8 cellular contexts compared by ENCODE assay signal in the genomic region with DNA sequence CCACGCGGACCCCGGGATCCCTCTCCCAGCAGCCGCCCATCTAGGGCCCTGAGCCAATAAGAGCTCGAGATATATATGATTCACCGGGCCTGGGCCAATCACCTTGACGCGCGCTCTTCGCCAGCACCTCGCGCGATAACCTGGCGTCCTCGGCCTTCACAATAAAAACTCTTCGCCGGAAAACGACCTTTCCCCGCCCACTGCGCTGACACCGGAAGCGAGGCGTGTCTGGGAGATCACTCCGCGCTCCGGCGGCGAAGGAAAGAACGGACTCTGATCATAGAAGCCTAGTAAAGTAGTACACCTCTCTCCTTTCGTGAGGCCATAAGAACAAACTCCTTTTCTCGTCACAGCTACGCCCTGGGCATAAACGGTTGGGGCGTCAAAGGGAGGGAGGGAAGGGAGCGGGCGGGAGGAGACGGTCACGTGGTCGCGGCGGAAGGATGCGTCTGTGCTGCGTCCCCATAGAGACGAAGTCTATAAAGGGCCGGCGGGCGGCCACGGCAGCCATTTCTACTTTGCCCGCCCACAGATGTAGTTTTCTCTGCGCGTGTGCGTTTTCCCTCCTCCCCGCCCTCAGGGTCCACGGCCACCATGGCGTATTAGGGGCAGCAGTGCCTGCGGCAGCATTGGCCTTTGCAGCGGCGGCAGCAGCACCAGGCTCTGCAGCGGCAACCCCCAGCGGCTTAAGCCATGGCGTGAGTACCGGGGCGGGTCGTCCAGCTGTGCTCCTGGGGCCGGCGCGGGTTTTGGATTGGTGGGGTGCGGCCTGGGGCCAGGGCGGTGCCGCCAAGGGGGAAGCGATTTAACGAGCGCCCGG. TPM values are rescaled to one million over a fixed set of nuclear protein-coding genes. Genes with fewer than 3 reads are reported as not detected.
DNase-seq lines count a peak whose midpoint lies in the region; ATAC-seq and TF ChIP-seq lines count a peak whose summit lies in the region.

A gene with protein sequence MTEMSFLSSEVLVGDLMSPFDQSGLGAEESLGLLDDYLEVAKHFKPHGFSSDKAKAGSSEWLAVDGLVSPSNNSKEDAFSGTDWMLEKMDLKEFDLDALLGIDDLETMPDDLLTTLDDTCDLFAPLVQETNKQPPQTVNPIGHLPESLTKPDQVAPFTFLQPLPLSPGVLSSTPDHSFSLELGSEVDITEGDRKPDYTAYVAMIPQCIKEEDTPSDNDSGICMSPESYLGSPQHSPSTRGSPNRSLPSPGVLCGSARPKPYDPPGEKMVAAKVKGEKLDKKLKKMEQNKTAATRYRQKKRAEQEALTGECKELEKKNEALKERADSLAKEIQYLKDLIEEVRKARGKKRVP (plus strand): TSS at position 509 of the 820 bp plus-strand sequence. CDS start 884 bp downstream, outside the sequence.

- H3K9me3 ChIP-seq in naive thymus-derived CD4-positive, alpha-beta T cell (ENCODE audit: control insufficient read depth in 2 of 3, low read length in 3 of 3), result no peaks in the 10 kb centered on the region

- DNase-seq in Daoy (ENCODE audit: low read depth), result peak; percentile 99
- peak; percentile 92 for DNase-seq in GOT3 (lab: John Stamatoyannopoulos, UW)
- DNase-seq in LNCaP clone FGC (ENCODE audit: low read depth), result peak; percentile 98
- peak; percentile 93 for DNase-seq in RWPE1 (ENCODE audit: low spot score)
- DNase-seq in fibroblast of gingiva (ENCODE audit: low read depth), result peak; percentile 100
- DNase-seq in naive thymus-derived CD4-positive, alpha-beta T cell, result peak; percentile 88 to 98 (median 96)
- peak; percentile 96 for DNase-seq in stimulated activated naive B cell treated with anti-CD40 and anti-IgM and Interleukin-4, amounts not matched to agents 10 μg/mL and 1 μg/mL and 100 μg/mL, for 72 hours

- H3K4me1 ChIP-seq in naive thymus-derived CD4-positive, alpha-beta T cell (ENCODE audit: control insufficient read depth in 2 of 2, insufficient read depth in 2 of 2, low read length in 2 of 2), result peaks cover 27 to 39% of the 10 kb centered on the region in 2 donors

- H3K9me3 Mint-ChIP-seq in activated T-helper 17 cell treated with anti-CD3 and anti-CD28 coated beads, Interleukin-2, amount 50 U/mL, for 72 hours, result no peaks in the 10 kb centered on the region
- H3K9me3 Mint-ChIP-seq in naive thymus-derived CD4-positive, alpha-beta T cell, result peaks cover 0 to 17% (median 0%) of the 10 kb centered on the region in 11 donors
- H3K9me3 Mint-ChIP-seq in stimulated activated naive B cell treated with anti-CD40 and anti-IgM and Interleukin-4, amounts not matched to agents 10 μg/mL and 1 μg/mL and 100 μg/mL, for 72 hours, result no peaks in the 10 kb centered on the region

- H3K4me3 ChIP-seq in LNCaP clone FGC (ENCODE audit: low read depth, low read length), result peak within 1 kb of the TSS; percentile 87
- peak within 1 kb of the TSS; percentile 96 for H3K4me3 ChIP-seq in naive thymus-derived CD4-positive, alpha-beta T cell (ENCODE audit: low read length)

- H3K4me3 Mint-ChIP-seq in activated T-helper 17 cell treated with anti-CD3 and anti-CD28 coated beads, Interleukin-2, amount 50 U/mL, for 72 hours, result peak within 1 kb of the TSS; percentile 92
- peak within 1 kb of the TSS; percentile 83 to 99 (median 96) for H3K4me3 Mint-ChIP-seq in naive thymus-derived CD4-positive, alpha-beta T cell
- H3K4me3 Mint-ChIP-seq in stimulated activated naive B cell treated with anti-CD40 and anti-IgM and Interleukin-4, amounts not matched to agents 10 μg/mL and 1 μg/mL and 100 μg/mL, for 72 hours, result peak within 1 kb of the TSS; percentile 85 to 99

- no peak for TF ChIP-seq CTCF in LNCaP clone FGC (IDR thresholded peaks at IDR 0.05; ENCODE audit: control insufficient read depth, extremely low read depth, insufficient read depth)
- TF ChIP-seq CTCF in RWPE1 (conservative IDR thresholded peaks at IDR 0.05; ENCODE audit: low read depth), result no peak

- H3K36me3 ChIP-seq in naive thymus-derived CD4-positive, alpha-beta T cell (ENCODE audit: control insufficient read depth in 2 of 3, insufficient read depth in 3 of 3, low read length in 3 of 3), result peaks cover 3 to 55% (median 9%) of the 10 kb centered on the region in 3 experiments

- CTCF ChIA-PET in RWPE1 (lab: Yijun Ruan, JAX), result interaction anchor here (0.6 to 0.7 kb wide), 2 partner anchors 9 to 1396 kb away, joined by 3 read pairs; no protein-coding TSS in a partner anchor
- CTCF ChIA-PET in naive thymus-derived CD4-positive, alpha-beta T cell (lab: Charles Lee), result interaction anchor here (0.5 to 1.4 kb wide), 12 partner anchors 9 to 378 kb away, joined by 3 to 9 read pairs (median 4); a partner anchor contains a TSS

- peak; percentile 94 for ATAC-seq in activated T-helper 17 cell treated with anti-CD3 and anti-CD28 coated beads, Interleukin-2, amount 50 U/mL, for 72 hours (replicated peaks)
- ATAC-seq in naive thymus-derived CD4-positive, alpha-beta T cell, result peak; percentile 92
- ATAC-seq in stimulated activated naive B cell treated with anti-CD40 and anti-IgM and Interleukin-4, amounts not matched to agents 10 μg/mL and 1 μg/mL and 100 μg/mL, for 72 hours (replicated peaks), result peak; percentile 90 to 92

- intact Hi-C loops in naive thymus-derived CD4-positive, alpha-beta T cell (cut with micrococcal nuclease), result loop anchor here (1.0 to 10.0 kb wide), 13 partner anchors 12 to 1765 kb away; a partner anchor contains a TSS

- H3K27me3 ChIP-seq in naive thymus-derived CD4-positive, alpha-beta T cell (ENCODE audit: control insufficient read depth in 2 of 2, insufficient read depth in 2 of 2, low read length in 2 of 2), result no peaks in the 10 kb centered on the region

- POLR2A ChIA-PET in RWPE1 (lab: Yijun Ruan, JAX; ENCODE audit: low non-redundant PET), result interaction anchor here (0.6 to 1.0 kb wide), 3 partner anchors 18 to 206 kb away, joined by 3 to 4 read pairs (median 3); a partner anchor contains a TSS
- POLR2A ChIA-PET in naive thymus-derived CD4-positive, alpha-beta T cell (lab: Charles Lee), result interaction anchor here (0.5 to 6.1 kb wide), 42 partner anchors 10 to 825 kb away, joined by 3 to 105 read pairs (median 4); a partner anchor contains a TSS

- peaks cover 32% of the 10 kb centered on the region for H3K4me1 Mint-ChIP-seq in activated T-helper 17 cell treated with anti-CD3 and anti-CD28 coated beads, Interleukin-2, amount 50 U/mL, for 72 hours
- H3K4me1 Mint-ChIP-seq in naive thymus-derived CD4-positive, alpha-beta T cell, result peaks cover 29 to 61% (median 48%) of the 10 kb centered on the region in 7 donors
- H3K4me1 Mint-ChIP-seq in stimulated activated naive B cell treated with anti-CD40 and anti-IgM and Interleukin-4, amounts not matched to agents 10 μg/mL and 1 μg/mL and 100 μg/mL, for 72 hours, result peaks cover 46 to 69% of the 10 kb centered on the region in 2 donors

- peaks cover 76% of the 10 kb centered on the region for H3K36me3 Mint-ChIP-seq in activated T-helper 17 cell treated with anti-CD3 and anti-CD28 coated beads, Interleukin-2, amount 50 U/mL, for 72 hours (ENCODE audit: low read depth)
- peaks cover 4 to 46% (median 31%) of the 10 kb centered on the region in 5 donors for H3K36me3 Mint-ChIP-seq in naive thymus-derived CD4-positive, alpha-beta T cell
- peaks cover 59 to 61% of the 10 kb centered on the region in 2 donors for H3K36me3 Mint-ChIP-seq in stimulated activated naive B cell treated with anti-CD40 and anti-IgM and Interleukin-4, amounts not matched to agents 10 μg/mL and 1 μg/mL and 100 μg/mL, for 72 hours

- no peaks in the 10 kb centered on the region for H3K27me3 Mint-ChIP-seq in activated T-helper 17 cell treated with anti-CD3 and anti-CD28 coated beads, Interleukin-2, amount 50 U/mL, for 72 hours
- peaks cover 0 to 4% (median 0%) of the 10 kb centered on the region in 5 donors for H3K27me3 Mint-ChIP-seq in naive thymus-derived CD4-positive, alpha-beta T cell
- H3K27me3 Mint-ChIP-seq in stimulated activated naive B cell treated with anti-CD40 and anti-IgM and Interleukin-4, amounts not matched to agents 10 μg/mL and 1 μg/mL and 100 μg/mL, for 72 hours, result no peaks in the 10 kb centered on the region

- H3K27ac Mint-ChIP-seq in activated T-helper 17 cell treated with anti-CD3 and anti-CD28 coated beads, Interleukin-2, amount 50 U/mL, for 72 hours, result peak within 1 kb of the TSS; percentile 98
- H3K27ac Mint-ChIP-seq in naive thymus-derived CD4-positive, alpha-beta T cell, result peak within 1 kb of the TSS; percentile 94 to 100 (median 97)
- peak within 1 kb of the TSS; percentile 97 for H3K27ac Mint-ChIP-seq in stimulated activated naive B cell treated with anti-CD40 and anti-IgM and Interleukin-4, amounts not matched to agents 10 μg/mL and 1 μg/mL and 100 μg/mL, for 72 hours

- peak within 1 kb of the TSS; percentile 98 for H3K27ac ChIP-seq in RWPE1
- H3K27ac ChIP-seq in naive thymus-derived CD4-positive, alpha-beta T cell (ENCODE audit: low read depth, low read length), result peak within 1 kb of the TSS; percentile 84

RNA-seq across cellular contexts. Expression of the gene that starts here (rescaled TPM):
- 241 and 299 TPM in 2 replicates for total RNA-seq in Daoy (2014; rRNA removed; shearing (Covaris generic))
- total RNA-seq in activated T-helper 17 cell treated with anti-CD3 and anti-CD28 coated beads, Interleukin-2, amount 50 U/mL, for 72 hours, result 100 to 1,000 TPM; 338 to 432 TPM
- total RNA-seq in naive thymus-derived CD4-positive, alpha-beta T cell, result 100 to 1,000 TPM; 235 to 293 (median 244) TPM
- 100 to 1,000 TPM in 1 of 2 donors, 10 to 100 TPM in 1; 68.9 to 118 TPM for polyA plus RNA-seq in naive thymus-derived CD4-positive, alpha-beta T cell

Comparison
In these comparisons a context has a peak if more than half of its experiments do, and no peak if none do; other contexts are left out.
1. Peak in every context shown above with its lines: DNase-seq, ATAC-seq, H3K4me3 ChIP-seq and H3K27ac ChIP-seq.